ENCODE assay signal across 7 cellular contexts in the genomic region with DNA sequence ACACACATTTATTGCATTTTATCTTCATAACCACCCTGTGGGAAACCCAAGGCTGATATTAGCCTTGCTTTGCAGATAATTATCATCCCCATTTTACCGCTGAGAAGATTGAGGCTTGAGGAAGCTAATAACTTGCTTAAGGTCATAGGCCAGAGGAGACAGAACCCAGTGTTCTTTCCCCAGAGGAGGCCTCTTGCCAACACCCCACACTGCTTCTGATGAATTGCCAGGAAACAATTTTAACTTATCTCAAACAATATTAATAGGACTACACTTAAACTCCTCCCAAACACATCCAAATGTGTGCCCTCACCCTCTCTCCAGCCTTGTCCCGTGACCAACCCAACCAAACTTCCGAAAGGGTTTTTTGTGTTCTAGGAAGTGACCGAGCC. TPM values are rescaled to one million over a fixed set of nuclear protein-coding genes. Genes with fewer than 3 reads are reported as not detected.
DNase-seq lines count a peak whose midpoint lies in the region; ATAC-seq and TF ChIP-seq lines count a peak whose summit lies in the region.

No MANE protein-coding gene starts in this region.

- H3K9me3 ChIP-seq in Loucy (ENCODE audit: insufficient read depth, low read depth, low read length), result no peaks in the 10 kb centered on the region
- no peaks in the 10 kb centered on the region for H3K9me3 ChIP-seq in adipocyte (ENCODE audit: control insufficient read depth, low read length)
- H3K9me3 ChIP-seq in right cardiac atrium (ENCODE audit: control insufficient read depth, low read length), result no peaks in the 10 kb centered on the region
- H3K9me3 ChIP-seq in stomach, result no peaks in the 10 kb centered on the region
- no peaks in the 10 kb centered on the region for H3K9me3 ChIP-seq in smooth muscle cell (replicated peaks; ENCODE audit: low read depth)

- TF ChIP-seq POLR2A in stomach (IDR thresholded peaks at IDR 0.05), result no peak

- TF ChIP-seq CTCF in Loucy (conservative IDR thresholded peaks at IDR 0.05; ENCODE audit: low read length) (no peak), stomach (IDR thresholded peaks at IDR 0.05) (no peak), smooth muscle cell (IDR thresholded peaks at IDR 0.05; ENCODE audit: borderline replicate concordance, insufficient read depth, poor library complexity, severe bottlenecking) (no peak)

- H4K20me1 ChIP-seq in Loucy (ENCODE audit: insufficient read depth, low read length, poor library complexity, severe bottlenecking) (peaks cover 6% of the 10 kb centered on the region), smooth muscle cell (ENCODE audit: low read depth) (peaks cover 14% of the 10 kb centered on the region)

- H3K36me3 ChIP-seq in Loucy (ENCODE audit: insufficient read depth, low read length) (no peaks in the 10 kb centered on the region), adipocyte (ENCODE audit: control insufficient read depth, insufficient read depth, low read length, severe bottlenecking) (peaks cover 8% of the 10 kb centered on the region), stomach (peaks cover 8% of the 10 kb centered on the region in 4 donors), smooth muscle cell (ENCODE audit: low read depth) (no peaks in the 10 kb centered on the region)

- H3K27ac ChIP-seq in right cardiac atrium (ENCODE audit: low read length), result peak overlapping the region; percentile 75
- peak overlapping the region; percentile 86 to 97 (median 96) for H3K27ac ChIP-seq in stomach
- H3K27ac ChIP-seq in smooth muscle cell (ENCODE audit: low read depth), result no peak overlapping the region

- H3K4me2 ChIP-seq in Loucy (ENCODE audit: low read depth, low read length, poor library complexity, severe bottlenecking) (peak overlapping the region; percentile 83), smooth muscle cell (no peak overlapping the region)

- H3K4me1 ChIP-seq in Loucy (ENCODE audit: insufficient read depth, low read length, poor library complexity, severe bottlenecking) (peaks cover 11% of the 10 kb centered on the region), adipocyte (ENCODE audit: control insufficient read depth, insufficient read depth, low read length) (peaks cover 39% of the 10 kb centered on the region), right cardiac atrium (ENCODE audit: control insufficient read depth, insufficient read depth, low read length) (peaks cover 15% of the 10 kb centered on the region), stomach (peaks cover 26 to 68% (median 52%) of the 10 kb centered on the region in 4 donors), smooth muscle cell (ENCODE audit: low read depth) (peaks cover 12% of the 10 kb centered on the region)

- 38% methylated on average over 4 of the region's 4 CpGs for WGBS in right cardiac atrium
- 21 to 55% (median 42%) methylated on average over 4 of the region's 4 CpGs for WGBS in stomach, 5 donors
- WGBS in smooth muscle cell (ENCODE audit: low lambda C conversion rate), result 95% methylated on average over 4 of the region's 4 CpGs

- H2AFZ ChIP-seq in Loucy (ENCODE audit: low read length) (no peak overlapping the region), smooth muscle cell (ENCODE audit: low read depth) (no peak overlapping the region)

- H3K9ac ChIP-seq in Loucy (ENCODE audit: low read depth, low read length, poor library complexity, severe bottlenecking) (peak overlapping the region; percentile 84), adipocyte (ENCODE audit: low read length) (peak overlapping the region; percentile 51), smooth muscle cell (ENCODE audit: low read depth) (no peak overlapping the region)

- H3F3A ChIP-seq in Loucy (ENCODE audit: low read depth) (no peaks in the 10 kb centered on the region), smooth muscle cell (ENCODE audit: low read depth) (peaks cover 3% of the 10 kb centered on the region)

- intact Hi-C loops in right cardiac atrium (cut with DNase I), result loop anchor here in 1 of 4 donors (5.0 kb wide), 1 partner anchor 174 kb away; no protein-coding TSS in a partner anchor
- intact Hi-C loops in stomach (cut with DNase I; ENCODE audit: low total_unique reads), result no loop called here

- no peaks in the 10 kb centered on the region for H3K9me2 ChIP-seq in Loucy (replicated peaks; ENCODE audit: low read depth, low read length)

- TF ChIP-seq EP300 in stomach (IDR thresholded peaks at IDR 0.05), result no peak

- peak overlapping the region; percentile 67 for H3K4me3 ChIP-seq in Loucy (ENCODE audit: low read length, poor library complexity, severe bottlenecking)
- H3K4me3 ChIP-seq in adipocyte (ENCODE audit: low read length), result peak overlapping the region; percentile 33
- no peak overlapping the region for H3K4me3 ChIP-seq in right cardiac atrium (ENCODE audit: low read length)
- peak overlapping the region in 2 of 4 donors; percentile 4 to 95 for H3K4me3 ChIP-seq in stomach
- no peak overlapping the region for H3K4me3 ChIP-seq in smooth muscle cell

- peak; percentile 5 to 16 for ATAC-seq in right cardiac atrium
- no peak for ATAC-seq in GM18502 (IDR thresholded peaks at IDR 0.05; ENCODE audit: poor library complexity, unreplicated experiment)

- H3K79me2 ChIP-seq in Loucy (ENCODE audit: insufficient read depth, low read length) (peaks cover 34% of the 10 kb centered on the region), smooth muscle cell (ENCODE audit: low read depth) (peaks cover 27% of the 10 kb centered on the region)

- DNase-seq in adipocyte (ENCODE audit: low read depth) (no peak), right cardiac atrium (peak in 1 of 3 donors; percentile 58), stomach (peak; percentile 61), smooth muscle cell (lab: John Stamatoyannopoulos, UW; ENCODE audit: unreplicated experiment) (no peak)
- no peak for DNase-seq in activated CD4-positive, alpha-beta T cell treated with anti-CD3 and anti-CD28 coated beads for 4 hours

- H3K27me3 ChIP-seq in Loucy (ENCODE audit: insufficient read depth, low read length, poor library complexity, severe bottlenecking), result no peaks in the 10 kb centered on the region
- H3K27me3 ChIP-seq in adipocyte (replicated peaks; ENCODE audit: control insufficient read depth, insufficient read depth, low read length), result no peaks in the 10 kb centered on the region
- no peaks in the 10 kb centered on the region for H3K27me3 ChIP-seq in right cardiac atrium (ENCODE audit: control insufficient read depth, insufficient read depth)
- H3K27me3 ChIP-seq in stomach, result no peaks in the 10 kb centered on the region
- H3K27me3 ChIP-seq in smooth muscle cell (ENCODE audit: low read depth), result no peaks in the 10 kb centered on the region

RNA-seq across cellular contexts. Expression of gene SPG7, which starts 2.1 kb away (rescaled TPM):
- total RNA-seq in right cardiac atrium, result 100 to 1,000 TPM in 1 of 4 donors, 10 to 100 TPM in 3; 81.9 to 101 (median 88.6) TPM
- 96.7 TPM for polyA plus RNA-seq in right cardiac atrium
- total RNA-seq in stomach, result 100 to 1,000 TPM; 150 to 363 (median 174) TPM
- polyA plus RNA-seq in stomach, result 10 to 100 TPM; 30.0 to 77.2 (median 32.2) TPM
- total RNA-seq in smooth muscle cell, result 49.3 and 94.6 TPM in 2 replicates
- polyA plus RNA-seq in smooth muscle cell, result 61.4 and 75.4 TPM in 2 replicates

RNA-seq across cellular contexts. Expression of gene ANKRD11, which starts 15.7 kb away (rescaled TPM):
- total RNA-seq in right cardiac atrium, result 10 to 100 TPM; 92.6 to 98.9 (median 96.9) TPM
- polyA plus RNA-seq in right cardiac atrium, result 75.3 TPM
- 100 to 1,000 TPM in 4 of 5 donors, 10 to 100 TPM in 1; 60.2 to 350 (median 136) TPM for total RNA-seq in stomach
- polyA plus RNA-seq in stomach, result 10 to 100 TPM; 25.4 to 39.0 (median 38.8) TPM
- 31.5 and 43.2 TPM in 2 replicates for total RNA-seq in smooth muscle cell
- polyA plus RNA-seq in smooth muscle cell, result 105 and 118 TPM in 2 replicates

RNA-seq across cellular contexts. Expression of gene RPL13, which starts 54.4 kb away (rescaled TPM):
- 1,000 to 10,000 TPM; 1,148 to 1,505 (median 1,262) TPM for total RNA-seq in right cardiac atrium
- polyA plus RNA-seq in right cardiac atrium, result 3,185 TPM
- 1,000 to 10,000 TPM; 2,053 to 4,705 (median 3,295) TPM for total RNA-seq in stomach
- polyA plus RNA-seq in stomach, result over 10,000 TPM in 1 of 3 donors, 1,000 to 10,000 TPM in 2; 7,322 to 10,054 (median 9,037) TPM
- 3,317 and 3,917 TPM in 2 replicates for total RNA-seq in smooth muscle cell
- polyA plus RNA-seq in smooth muscle cell, result 1,063 and 1,144 TPM in 2 replicates

Comparison
In these comparisons a context has a peak if more than half of its experiments do, and no peak if none do; other contexts are left out.
1. H3K4me3 ChIP-seq: peak in Loucy (single experiment) and adipocyte (single experiment); none in right cardiac atrium (single experiment) and smooth muscle cell (single experiment).